ENCODE assay signal across 12 cellular contexts in genomic region chr7:100965051-100965722, GRCh38. TPM values are rescaled to one million over a fixed set of nuclear protein-coding genes. Genes with fewer than 3 reads are reported as not detected.
DNase-seq lines count a peak whose midpoint lies in the region; ATAC-seq, FAIRE-seq and TF ChIP-seq lines count a peak whose summit lies in the region.
"Had no signal": no experiment of that assay in that cellular context is flagged by ENCODE, and none has a peak within 500 bp of the region (broad histone marks: within the 10 kb centered on the region; RNA-seq: fewer than 3 reads in every experiment).

No MANE protein-coding gene starts in this region.

- H3K4me3 Mint-ChIP-seq in T-helper 17 cell, result peak overlapping the region; percentile 85
- H3K4me3 Mint-ChIP-seq in progenitor cell of endocrine pancreas (ENCODE audit: low read depth), result peak overlapping the region; percentile 61

- no peak for TF ChIP-seq POLR2A in H54 (IDR thresholded peaks at IDR 0.05; ENCODE audit: low read depth, low read length)

- H3K27me3 ChIP-seq in H7 (ENCODE audit: control insufficient read depth, insufficient read depth, low read length) (peaks cover 21% of the 10 kb centered on the region), iPS DF 6.9 (ENCODE audit: control insufficient read depth, insufficient read depth, low read length) (peaks cover 3% of the 10 kb centered on the region; the same call in 1 of the 2 replicates)
- H3K27me3 ChIP-seq: vagina had no signal

- no peaks in the 10 kb centered on the region for H3K9me3 Mint-ChIP-seq in progenitor cell of endocrine pancreas (ENCODE audit: low read depth)

- no CpG with 5 or more reads among the region's 25 CpGs for WGBS in iPS DF 6.9 (ENCODE audit: insufficient coverage, insufficient read length)

- H3K36me3 Mint-ChIP-seq in T-helper 17 cell (ENCODE audit: low read depth) (peaks cover 11% of the 10 kb centered on the region), progenitor cell of endocrine pancreas (ENCODE audit: insufficient read depth) (no peaks in the 10 kb centered on the region)

- H3K4me1 Mint-ChIP-seq in T-helper 17 cell (peaks cover 17% of the 10 kb centered on the region), progenitor cell of endocrine pancreas (ENCODE audit: low read depth) (peaks cover 7% of the 10 kb centered on the region)

- no peaks in the 10 kb centered on the region; the same call in none of the 2 replicates for H3K36me3 ChIP-seq in H7 (replicated peaks; ENCODE audit: control insufficient read depth, insufficient read depth, low read length)
- no peaks in the 10 kb centered on the region for H3K36me3 ChIP-seq in iPS DF 6.9 (ENCODE audit: control insufficient read depth, insufficient read depth, low read length)
- H3K36me3 ChIP-seq: pancreas, vagina had no signal

- TF ChIP-seq CTCF in progenitor cell of endocrine pancreas (IDR thresholded peaks at IDR 0.05; ENCODE audit: unreplicated experiment), result no peak

- peak; percentile 86 for DNase-seq in H7
- DNase-seq in T-helper 17 cell, result no peak
- DNase-seq in iPS DF 6.9 (ENCODE audit: low read depth, low spot score), result no peak
- no peak for DNase-seq in progenitor cell of endocrine pancreas (ENCODE audit: low spot score, unreplicated experiment)
- no peak for DNase-seq in putamen (ENCODE audit: low spot score)
- DNase-seq in H54 (ENCODE audit: insufficient read length, low spot score), result no peak

- H3K4me1 ChIP-seq in iPS DF 6.9 (ENCODE audit: control insufficient read depth, insufficient read depth, low read length), result peaks cover 16% of the 10 kb centered on the region

- no peak for ATAC-seq in T-helper 17 cell
- no peak for ATAC-seq in GM19455 (IDR thresholded peaks at IDR 0.05; ENCODE audit: unreplicated experiment)

- H3K27me3 Mint-ChIP-seq in T-helper 17 cell (peaks cover 70% of the 10 kb centered on the region), progenitor cell of endocrine pancreas (peaks cover 73% of the 10 kb centered on the region)

- H3K27ac Mint-ChIP-seq in T-helper 17 cell, result no peak overlapping the region
- H3K27ac Mint-ChIP-seq in progenitor cell of endocrine pancreas, result no peak overlapping the region

- H3K9me3 ChIP-seq in T-helper 17 cell (ENCODE audit: control insufficient read depth, low read length, poor library complexity, severe bottlenecking) (peaks cover 3% of the 10 kb centered on the region), iPS DF 6.9 (ENCODE audit: control insufficient read depth, insufficient read depth, low read length) (no peaks in the 10 kb centered on the region)
- H3K9me3 ChIP-seq: pancreas, vagina had no signal

- peak overlapping the region; percentile 47 for H3K4me3 ChIP-seq in H7 (ENCODE audit: insufficient read depth, low read depth, low read length)
- H3K4me3 ChIP-seq in iPS DF 6.9 (ENCODE audit: low read length), result peak overlapping the region; percentile 41; the same call in 1 of the 2 replicates

- no peak overlapping the region for H3K27ac ChIP-seq in iPS DF 6.9 (ENCODE audit: low read length)
- H3K27ac ChIP-seq: pancreas, vagina had no signal

- no peak for FAIRE-seq in H54 (lab: Jason Lieb, UNC)
- FAIRE-seq: pancreas had no signal

RNA-seq across cellular contexts. Expression of gene MUC12, which starts 4.2 kb away (rescaled TPM):
- total RNA-seq in H7 (2014; rRNA removed; shearing (Covaris generic)), result 1.8 and 10.4 TPM in 2 replicates
- total RNA-seq in T-helper 17 cell (1 to 10 TPM in 1 of 2 donors, not detected in 1; 1.1 TPM), progenitor cell of endocrine pancreas (0.31 and 0.33 TPM in 2 replicates)
- total RNA-seq: chondrocyte had no signal

RNA-seq across cellular contexts. Expression of gene MUC3A, which starts 15.9 kb away (rescaled TPM):
- total RNA-seq in H7 (2014; rRNA removed; shearing (Covaris generic)), result 8.5 and 14.6 TPM in 2 replicates
- total RNA-seq in T-helper 17 cell (not detected), progenitor cell of endocrine pancreas (2.0 and 2.1 TPM in 2 replicates)
- total RNA-seq: chondrocyte; M059J; T-helper 2 cell treated with Interferon-gamma antibody and Interleukin-4, amounts not matched to agents 100 ng/mL and 5 ng/mL, for 36 hours had no signal

RNA-seq across cellular contexts. Expression of gene MUC17, which starts 54.7 kb away (rescaled TPM):
- not detected in 2 replicates for total RNA-seq in H7 (2014; rRNA removed; shearing (Covaris generic))
- total RNA-seq in T-helper 17 cell, result not detected
- total RNA-seq in progenitor cell of endocrine pancreas, result not detected in 2 replicates
- total RNA-seq: chondrocyte; M059J; T-helper 2 cell treated with Interferon-gamma antibody and Interleukin-4, amounts not matched to agents 100 ng/mL and 5 ng/mL, for 36 hours; vagina had no signal
